2 cellular contexts compared by ENCODE assay signal in the genomic region with DNA sequence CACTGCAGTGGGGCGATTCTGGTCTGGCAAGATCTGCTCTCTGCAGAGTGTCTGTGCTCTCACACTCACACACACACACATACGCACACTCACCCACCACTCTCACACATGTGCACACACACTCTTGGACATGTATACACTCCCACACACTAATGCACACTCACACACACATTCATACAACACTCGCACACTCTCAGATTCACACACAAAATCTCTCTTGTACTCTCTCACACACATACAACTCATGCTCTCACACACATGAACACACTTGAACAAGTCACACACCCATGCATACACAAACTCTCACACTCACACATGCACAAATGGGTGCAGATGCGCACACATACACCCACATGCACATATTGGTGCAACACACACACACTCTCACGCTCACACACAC.
A peak's percentile ranks its signal among the peaks of the same experiment; 100 is the strongest.
TF ChIP-seq lines count a peak whose summit lies in the region.

No MANE protein-coding gene starts in this region.

TF ChIP-seq in HepG2, 621 proteins besides CTCF, POLR2A, EP300 and RAD21:
- TF ChIP-seq SP140L (CRISPR knock-in tag; IDR thresholded peaks at IDR 0.05; ENCODE audit: borderline replicate concordance) (no peak), GATA4 (IDR thresholded peaks at IDR 0.05; ENCODE audit: borderline replicate concordance, low read depth) (no peak), PHB2 (IDR thresholded peaks at IDR 0.05; ENCODE audit: partially characterized antibody) (peak; percentile 30), PLRG1 (conservative IDR thresholded peaks at IDR 0.05) (0 out of 2 replicates have a peak, but pooled peaks have one; percentile 20), FOXK2 (IDR thresholded peaks at IDR 0.05) (peak; percentile 25; the same call in 1 of the 2 replicates), PHF21A (CRISPR knock-in tag; IDR thresholded peaks at IDR 0.05) (no peak), ZNF598 (CRISPR knock-in tag; IDR thresholded peaks at IDR 0.05; ENCODE audit: borderline replicate concordance) (no peak), ETV6 (CRISPR knock-in tag; conservative IDR thresholded peaks at IDR 0.05) (no peak), ZSCAN31 (CRISPR knock-in tag; IDR thresholded peaks at IDR 0.05; ENCODE audit: low read depth) (no peak), PCBP2 (optimal IDR thresholded peaks at IDR 0.05; ENCODE audit: low read depth, low read length, poor library complexity, severe bottlenecking) (no peak), ZNF331 (CRISPR knock-in tag; IDR thresholded peaks at IDR 0.05) (no peak), CCDC6 (CRISPR knock-in tag; IDR thresholded peaks at IDR 0.05) (no peak), ZNF234 (CRISPR knock-in tag; conservative IDR thresholded peaks at IDR 0.05) (no peak)
- TF ChIP-seq, protein P1, sequence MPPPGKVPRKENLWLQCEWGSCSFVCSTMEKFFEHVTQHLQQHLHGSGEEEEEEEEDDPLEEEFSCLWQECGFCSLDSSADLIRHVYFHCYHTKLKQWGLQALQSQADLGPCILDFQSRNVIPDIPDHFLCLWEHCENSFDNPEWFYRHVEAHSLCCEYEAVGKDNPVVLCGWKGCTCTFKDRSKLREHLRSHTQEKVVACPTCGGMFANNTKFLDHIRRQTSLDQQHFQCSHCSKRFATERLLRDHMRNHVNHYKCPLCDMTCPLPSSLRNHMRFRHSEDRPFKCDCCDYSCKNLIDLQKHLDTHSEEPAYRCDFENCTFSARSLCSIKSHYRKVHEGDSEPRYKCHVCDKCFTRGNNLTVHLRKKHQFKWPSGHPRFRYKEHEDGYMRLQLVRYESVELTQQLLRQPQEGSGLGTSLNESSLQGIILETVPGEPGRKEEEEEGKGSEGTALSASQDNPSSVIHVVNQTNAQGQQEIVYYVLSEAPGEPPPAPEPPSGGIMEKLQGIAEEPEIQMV (CRISPR knock-in tag; IDR thresholded peaks at IDR 0.05; ENCODE audit: low read depth), result no peak
- TF ChIP-seq, protein P2, sequence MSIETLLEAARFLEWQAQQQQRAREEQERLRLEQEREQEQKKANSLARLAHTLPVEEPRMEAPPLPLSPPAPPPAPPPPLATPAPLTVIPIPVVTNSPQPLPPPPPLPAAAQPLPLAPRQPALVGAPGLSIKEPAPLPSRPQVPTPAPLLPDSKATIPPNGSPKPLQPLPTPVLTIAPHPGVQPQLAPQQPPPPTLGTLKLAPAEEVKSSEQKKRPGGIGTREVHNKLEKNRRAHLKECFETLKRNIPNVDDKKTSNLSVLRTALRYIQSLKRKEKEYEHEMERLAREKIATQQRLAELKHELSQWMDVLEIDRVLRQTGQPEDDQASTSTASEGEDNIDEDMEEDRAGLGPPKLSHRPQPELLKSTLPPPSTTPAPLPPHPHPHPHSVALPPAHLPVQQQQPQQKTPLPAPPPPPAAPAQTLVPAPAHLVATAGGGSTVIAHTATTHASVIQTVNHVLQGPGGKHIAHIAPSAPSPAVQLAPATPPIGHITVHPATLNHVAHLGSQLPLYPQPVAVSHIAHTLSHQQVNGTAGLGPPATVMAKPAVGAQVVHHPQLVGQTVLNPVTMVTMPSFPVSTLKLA (IDR thresholded peaks at IDR 0.05), result peak; percentile 3; the same call in 1 of the 2 replicates
TF ChIP-seq in HepG2: peak in this region for 4.

TF ChIP-seq in H1, 55 proteins besides CTCF, POLR2A, EP300 and RAD21:
- TF ChIP-seq CBX5 (IDR thresholded peaks at IDR 0.05; ENCODE audit: low read depth, low read length) (no peak), PHF8 (conservative IDR thresholded peaks at IDR 0.05; ENCODE audit: low read depth, low read length) (no peak), EGR1 (IDR thresholded peaks at IDR 0.05; ENCODE audit: borderline replicate concordance, low read depth, low read length) (no peak), POU5F1 (IDR thresholded peaks at IDR 0.05; ENCODE audit: low read depth, low read length) (no peak), RBBP5 (IDR thresholded peaks at IDR 0.05; ENCODE audit: borderline replicate concordance, low read depth, low read length) (no peak), YY1 (IDR thresholded peaks at IDR 0.05; ENCODE audit: low read depth, low read length) (no peak), HDAC6 (IDR thresholded peaks at IDR 0.05; ENCODE audit: low read depth, low read length) (no peak), RXRA (IDR thresholded peaks at IDR 0.05; ENCODE audit: insufficient read depth, low read depth, low read length) (no peak), TCF12 (IDR thresholded peaks at IDR 0.05; ENCODE audit: low read depth, low read length) (no peak), EZH2 (IDR thresholded peaks at IDR 0.05; ENCODE audit: low read depth, low read length, severe bottlenecking) (no peak)
- TF ChIP-seq, protein P3, sequence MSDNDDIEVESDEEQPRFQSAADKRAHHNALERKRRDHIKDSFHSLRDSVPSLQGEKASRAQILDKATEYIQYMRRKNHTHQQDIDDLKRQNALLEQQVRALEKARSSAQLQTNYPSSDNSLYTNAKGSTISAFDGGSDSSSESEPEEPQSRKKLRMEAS (IDR thresholded peaks at IDR 0.05), result no peak
